ENCODE assay signal across 20 cellular contexts in genomic region chr11:102957953-102958352, GRCh38. TPM values are rescaled to one million over a fixed set of nuclear protein-coding genes. Genes with fewer than 3 reads are reported as not detected.
DNase-seq lines count a peak whose midpoint lies in the region; ATAC-seq, FAIRE-seq and TF ChIP-seq lines count a peak whose summit lies in the region.
"Had no signal": no experiment of that assay in that cellular context is flagged by ENCODE, and none has a peak within 500 bp of the region (broad histone marks: within the 10 kb centered on the region; RNA-seq: fewer than 3 reads in every experiment).

No MANE protein-coding gene starts in this region.

- H3K9me3 ChIP-seq in fibroblast of lung (ENCODE audit: control insufficient read depth, insufficient read depth, low read depth, low read length) (no peaks in the 10 kb centered on the region), BE2C (no peaks in the 10 kb centered on the region)

- no peaks in the 10 kb centered on the region for H3K4me1 ChIP-seq in fibroblast of lung (ENCODE audit: control insufficient read depth, extremely low read depth, insufficient read depth, low read length)
- H3K4me1 ChIP-seq in BE2C = no peaks in the 10 kb centered on the region

- H3K27me3 ChIP-seq in fibroblast of lung (ENCODE audit: control insufficient read depth, insufficient read depth, low read length) (no peaks in the 10 kb centered on the region), BE2C (peaks cover 12% of the 10 kb centered on the region)

- CTCF ChIA-PET in HEK293T (lab: Yijun Ruan, JAX) = no interaction called here

- no peak overlapping the region for H3K27ac ChIP-seq in fibroblast of lung (ENCODE audit: insufficient read depth, low read length)

- no peaks in the 10 kb centered on the region for H4K20me1 ChIP-seq in fibroblast of lung (ENCODE audit: control insufficient read depth, extremely low read depth, insufficient read depth, low read length)

- H3K27me3 Mint-ChIP-seq in glutamatergic neuron (ENCODE audit: unreplicated experiment) = no peaks in the 10 kb centered on the region

- H3K4me1 Mint-ChIP-seq in glutamatergic neuron (ENCODE audit: low read depth, unreplicated experiment) = no peaks in the 10 kb centered on the region
- H3K4me1 Mint-ChIP-seq: IgD-negative memory B cell had no signal

- no peak for ATAC-seq in HG02642 (IDR thresholded peaks at IDR 0.05; ENCODE audit: poor library complexity, unreplicated experiment)
- ATAC-seq: CD8-positive, alpha-beta T cell had no signal

- no peak overlapping the region for H3K27ac Mint-ChIP-seq in glutamatergic neuron (ENCODE audit: unreplicated experiment)
- H3K27ac Mint-ChIP-seq: CD8-positive, alpha-beta T cell; IgD-negative memory B cell had no signal

- H3K4me2 ChIP-seq in fibroblast of lung (ENCODE audit: extremely low read depth, insufficient read depth, low read length) = no peak overlapping the region

- no peak for FAIRE-seq in frontal cortex (lab: Jason Lieb, UNC)
- FAIRE-seq: D721Med had no signal

- H3K4me3 Mint-ChIP-seq in glutamatergic neuron (ENCODE audit: unreplicated experiment) = no peak overlapping the region
- H3K4me3 Mint-ChIP-seq: CD8-positive, alpha-beta T cell; IgD-negative memory B cell had no signal

- TF ChIP-seq CTCF in AG10803 (conservative IDR thresholded peaks at IDR 0.05; ENCODE audit: low read length) (no peak), fibroblast of lung (conservative IDR thresholded peaks at IDR 0.05 in 1 of 2, IDR thresholded peaks at IDR 0.05 in 1 of 2; ENCODE audit: low read depth in 1 of 2, low read length in 2 of 2) (no peak), glutamatergic neuron (IDR thresholded peaks at IDR 0.05; ENCODE audit: partially characterized antibody, unreplicated experiment) (no peak), BE2C (IDR thresholded peaks at IDR 0.05; ENCODE audit: low read depth, low read length) (no peak)

- H3K9ac ChIP-seq in fibroblast of lung (ENCODE audit: insufficient read depth, low read length) = no peak overlapping the region

- H3K36me3 ChIP-seq in fibroblast of lung (ENCODE audit: control insufficient read depth, insufficient read depth, low read length) (no peaks in the 10 kb centered on the region), BE2C (no peaks in the 10 kb centered on the region)

- peaks cover 3% of the 10 kb centered on the region for H3K9me3 Mint-ChIP-seq in glutamatergic neuron (ENCODE audit: unreplicated experiment)
- H3K9me3 Mint-ChIP-seq: CD8-positive, alpha-beta T cell had no signal

- DNase-seq in AG10803 (ENCODE audit: low read depth) = peak; percentile 18
- DNase-seq in HEK293T (ENCODE audit: extremely low spot score) = no peak
- peak; percentile 7 for DNase-seq in RPMI7951 (ENCODE audit: low read depth)
- DNase-seq in fibroblast of lung (ENCODE audit: low read depth in 2 of 2) = peak; percentile 17 to 65
- no peak for DNase-seq in glutamatergic neuron
- no peak for DNase-seq in frontal cortex (ENCODE audit: low spot score in 2 of 2)
- no peak for DNase-seq in BE2C
- DNase-seq: ACHN; CD8-positive, alpha-beta T cell; DMS79 treated with DMSO at 0.1 percent for 48 hours; GF-D8; NCI-H1048; NCI-H146; NCI-H345; NCI-H774 had no signal

- H3K36me3 Mint-ChIP-seq in glutamatergic neuron (ENCODE audit: unreplicated experiment) = no peaks in the 10 kb centered on the region
- H3K36me3 Mint-ChIP-seq: CD8-positive, alpha-beta T cell; IgD-negative memory B cell had no signal

- H3K79me2 ChIP-seq in fibroblast of lung (ENCODE audit: control insufficient read depth, insufficient read depth, low read length) = no peaks in the 10 kb centered on the region

- H3K4me3 ChIP-seq in AG10803 (ENCODE audit: low read length) = no peak overlapping the region
- H3K4me3 ChIP-seq in fibroblast of lung (replicated peaks in 1 of 4; ENCODE audit: control extremely low read depth in 1 of 4, insufficient read depth in 1 of 4, low read depth in 3 of 4, low read length in 4 of 4) = no peak overlapping the region
- no peak overlapping the region for H3K4me3 ChIP-seq in BE2C (ENCODE audit: low read depth, low read length)

- POLR2A ChIA-PET in HEK293T (lab: Yijun Ruan, JAX) = no interaction called here

- no peak overlapping the region for H2AFZ ChIP-seq in fibroblast of lung (ENCODE audit: low read length)

TF ChIP-seq in HEK293T, 16 proteins besides CTCF, POLR2A, EP300 and RAD21:
- TF ChIP-seq FOXA1 (IDR thresholded peaks at IDR 0.05) (no peak), SUZ12 (IDR thresholded peaks at IDR 0.05) (no peak), ELF4 (IDR thresholded peaks at IDR 0.05) (no peak), BHLHE40 (IDR thresholded peaks at IDR 0.05; ENCODE audit: borderline replicate concordance) (no peak)
- TF ChIP-seq, protein P1, sequence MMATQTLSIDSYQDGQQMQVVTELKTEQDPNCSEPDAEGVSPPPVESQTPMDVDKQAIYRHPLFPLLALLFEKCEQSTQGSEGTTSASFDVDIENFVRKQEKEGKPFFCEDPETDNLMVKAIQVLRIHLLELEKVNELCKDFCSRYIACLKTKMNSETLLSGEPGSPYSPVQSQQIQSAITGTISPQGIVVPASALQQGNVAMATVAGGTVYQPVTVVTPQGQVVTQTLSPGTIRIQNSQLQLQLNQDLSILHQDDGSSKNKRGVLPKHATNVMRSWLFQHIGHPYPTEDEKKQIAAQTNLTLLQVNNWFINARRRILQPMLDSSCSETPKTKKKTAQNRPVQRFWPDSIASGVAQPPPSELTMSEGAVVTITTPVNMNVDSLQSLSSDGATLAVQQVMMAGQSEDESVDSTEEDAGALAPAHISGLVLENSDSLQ (IDR thresholded peaks at IDR 0.05) = peak; percentile 65; the same call in 1 of the 2 replicates

RNA-seq across cellular contexts. Expression of gene MMP13, which starts 2.4 kb away (rescaled TPM):
- 0.12 TPM in 1 of 2 replicates, not detected in the other for total RNA-seq in RPMI7951 (2014; rRNA removed; shearing (Covaris generic))
- total RNA-seq in fibroblast of lung (not detected in 2 replicates), glutamatergic neuron (ENCODE audit: unreplicated experiment) (not detected), frontal cortex (not detected)
- not detected in 2 replicates for polyA plus RNA-seq in fibroblast of lung
- polyA plus RNA-seq in fibroblast of lung (2012) = not detected in 2 replicates
- polyA minus RNA-seq in fibroblast of lung (ENCODE audit: low replicate concordance) = not detected in 2 replicates
- not detected for polyA plus RNA-seq in BE2C (2012; ENCODE audit: insufficient read depth, insufficient read length, low read depth)
- total RNA-seq: CD8-positive, alpha-beta T cell; SK-MEL-5 had no signal
- polyA plus RNA-seq: BJ, IgD-negative memory B cell had no signal

Comparison
In these comparisons a context has a peak if more than half of its experiments do, and no peak if none do; other contexts are left out.
1. DNase-seq: peak in AG10803 (single experiment), RPMI7951 (single experiment) and fibroblast of lung (2 of 2); none in HEK293T (single experiment), glutamatergic neuron (single experiment), frontal cortex (0 of 2) and BE2C (single experiment).